ENCODE assay signal across 19 cellular contexts in genomic region chr7:26704036-26704435, GRCh38.
"Had no signal": no experiment of that assay in that cellular context is flagged by ENCODE, and none has a peak within 500 bp of the region (broad histone marks: within the 10 kb centered on the region; RNA-seq: fewer than 3 reads in every experiment).

No MANE protein-coding gene starts in this region.

- H3K36me3 ChIP-seq: SJSA1 had no signal

- H3K9me3 ChIP-seq: SJSA1 had no signal

- H3K27me3 ChIP-seq: SJSA1 had no signal

- H3K27ac ChIP-seq: HL-60, SJSA1, SK-N-MC had no signal

- DNase-seq: Kasumi-1, KG1, MM.1S, NCI-H1092 treated with DMSO at 0.1 percent for 48 hours, NCI-H1436, NCI-H187, NCI-H2029 treated with DMSO at 0.1 percent for 48 hours, NCI-H2171 treated with DMSO at 0.1 percent for 48 hours, NCI-H345, NCI-H446 treated with DMSO at 0.1 percent for 48 hours, NCI-H510A treated with DMSO at 0.1 percent for 48 hours, NCI-H526, NCI-H748 treated with DMSO at 0.1 percent for 48 hours, Right ventricle myocardium superior, RPMI8226, SIG-M5 had no signal

- H3K4me3 ChIP-seq: SJSA1, SK-N-MC had no signal
